ENCODE assay signal across 20 cellular contexts in the genomic region with DNA sequence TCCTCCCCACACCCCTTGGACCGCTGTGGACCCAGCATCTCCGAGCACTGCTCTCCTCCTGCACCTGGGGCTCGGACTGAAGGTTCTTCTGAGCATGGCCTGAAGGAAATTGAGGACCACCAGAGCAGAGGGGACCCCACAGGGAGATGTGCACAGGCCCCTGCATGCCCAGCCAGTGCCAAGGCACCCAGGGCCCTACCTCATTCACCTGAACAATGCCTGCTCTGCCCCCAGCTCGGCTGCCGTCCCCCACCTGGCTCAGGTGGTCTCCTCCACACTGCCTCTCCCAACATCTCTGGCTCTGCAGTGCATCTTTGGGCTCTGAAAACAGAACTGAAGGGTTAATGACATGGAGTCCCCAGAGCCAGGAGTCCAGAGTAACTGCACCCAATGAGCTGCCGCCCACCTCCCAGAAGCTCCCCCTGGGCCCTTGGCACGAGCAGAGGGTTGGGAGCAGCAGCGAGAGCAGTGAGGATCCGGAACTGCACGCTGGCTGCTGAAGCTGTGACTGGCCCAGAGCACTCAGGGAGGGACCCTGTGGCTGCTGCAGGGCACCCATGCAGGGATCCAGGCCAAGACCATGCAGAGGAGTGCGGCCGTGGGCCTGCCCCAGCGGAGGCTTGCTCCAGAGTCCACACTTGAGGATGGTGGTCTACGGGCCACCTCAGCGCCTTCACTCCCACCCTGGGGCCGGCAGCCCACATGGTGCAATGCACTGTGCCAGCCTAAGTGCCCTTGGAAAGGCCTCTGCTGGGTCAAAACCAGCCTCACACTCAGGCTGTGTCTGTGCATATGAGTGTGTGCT.
"Had no signal": no experiment of that assay in that cellular context is flagged by ENCODE, and none has a peak within 500 bp of the region (broad histone marks: within the 10 kb centered on the region; RNA-seq: fewer than 3 reads in every experiment).

No MANE protein-coding gene starts in this region.

- H3K4me3 Mint-ChIP-seq: immature natural killer cell; mesothelial cell of epicardium; natural killer cell treated with Interleukin-12 subunit alpha and Interleukin-12 subunit beta and Interleukin-15 and Interleukin-18, amount 100 ng/mL, for 72 hours; stimulated activated naive B cell treated with anti-CD40 and anti-IgM and Interleukin-4, amounts not matched to agents 10 μg/mL and 1 μg/mL and 100 μg/mL, for 72 hours; stimulated activated naive CD8-positive, alpha-beta T cell treated with anti-CD3 and anti-CD28 coated beads, Interleukin-15, amount 100 ng/mL, for 72 hours had no signal

- H3K4me2 ChIP-seq: neural progenitor cell had no signal

- H3K9me3 Mint-ChIP-seq: natural killer cell treated with Interleukin-12 subunit alpha and Interleukin-12 subunit beta and Interleukin-15 and Interleukin-18, amount 100 ng/mL, for 72 hours had no signal

- H3K4me1 ChIP-seq: gastroesophageal sphincter, neural progenitor cell, parathyroid adenoma, prostate gland, right lobe of liver, spleen, transverse colon had no signal

- ATAC-seq: gastroesophageal sphincter; left cardiac atrium; natural killer cell treated with Interleukin-12 subunit alpha and Interleukin-12 subunit beta and Interleukin-15 and Interleukin-18, amount 100 ng/mL, for 72 hours; right lobe of liver; stimulated activated naive B cell treated with anti-CD40 and anti-IgM and Interleukin-4, amounts not matched to agents 10 μg/mL and 1 μg/mL and 100 μg/mL, for 72 hours; stimulated activated naive CD8-positive, alpha-beta T cell treated with anti-CD3 and anti-CD28 coated beads, Interleukin-15, amount 100 ng/mL, for 72 hours had no signal

- H3K27ac ChIP-seq: coronary artery, gastroesophageal sphincter, neural progenitor cell, parathyroid adenoma, prostate gland, right lobe of liver, spleen, thoracic aorta, transverse colon had no signal

- H3K9me3 ChIP-seq: prostate gland, right lobe of liver, transverse colon had no signal

- H3K27ac Mint-ChIP-seq: immature natural killer cell; mesothelial cell of epicardium; natural killer cell treated with Interleukin-12 subunit alpha and Interleukin-12 subunit beta and Interleukin-15 and Interleukin-18, amount 100 ng/mL, for 72 hours; neural progenitor cell; stimulated activated naive B cell treated with anti-CD40 and anti-IgM and Interleukin-4, amounts not matched to agents 10 μg/mL and 1 μg/mL and 100 μg/mL, for 72 hours had no signal

- H2AFZ ChIP-seq: neural progenitor cell, parathyroid adenoma had no signal

- H3K9ac ChIP-seq: neural progenitor cell, parathyroid adenoma had no signal

- DNase-seq: effector CD8-positive, alpha-beta T cell; glutamatergic neuron; immature natural killer cell; left cardiac atrium; occipital lobe; right lobe of liver; spleen; stimulated activated CD4-positive, alpha-beta T cell treated with anti-CD3 and anti-CD28 coated beads, Interleukin-2, amount 100 ng/mL, for 24 hours; stimulated activated CD4-positive, alpha-beta T cell treated with anti-CD3 and anti-CD28 coated beads, Interleukin-4, amount 100 ng/mL, for 4 hours; stimulated activated naive B cell treated with anti-CD40 and anti-IgM and Interleukin-4, amounts not matched to agents 10 μg/mL and 1 μg/mL and 100 μg/mL, for 72 hours; stimulated activated naive CD8-positive, alpha-beta T cell treated with anti-CD3 and anti-CD28 coated beads, Interleukin-15, amount 100 ng/mL, for 72 hours; transverse colon had no signal

- H3K27me3 ChIP-seq: neural progenitor cell, right lobe of liver, transverse colon had no signal

- H3K36me3 Mint-ChIP-seq: immature natural killer cell; natural killer cell treated with Interleukin-12 subunit alpha and Interleukin-12 subunit beta and Interleukin-15 and Interleukin-18, amount 100 ng/mL, for 72 hours had no signal

- H3K79me2 ChIP-seq: parathyroid adenoma had no signal

- H3K4me3 ChIP-seq: coronary artery, gastroesophageal sphincter, neural progenitor cell, prostate gland, right lobe of liver, spleen, thoracic aorta, transverse colon had no signal

- H3K4me1 Mint-ChIP-seq: immature natural killer cell; mesothelial cell of epicardium; neural progenitor cell; stimulated activated naive B cell treated with anti-CD40 and anti-IgM and Interleukin-4, amounts not matched to agents 10 μg/mL and 1 μg/mL and 100 μg/mL, for 72 hours; stimulated activated naive CD8-positive, alpha-beta T cell treated with anti-CD3 and anti-CD28 coated beads, Interleukin-15, amount 100 ng/mL, for 72 hours had no signal

- H3K36me3 ChIP-seq: gastroesophageal sphincter, neural progenitor cell, prostate gland, right lobe of liver, spleen, thoracic aorta, transverse colon had no signal
